ENCODE assay signal across 35 cellular contexts in the genomic region with DNA sequence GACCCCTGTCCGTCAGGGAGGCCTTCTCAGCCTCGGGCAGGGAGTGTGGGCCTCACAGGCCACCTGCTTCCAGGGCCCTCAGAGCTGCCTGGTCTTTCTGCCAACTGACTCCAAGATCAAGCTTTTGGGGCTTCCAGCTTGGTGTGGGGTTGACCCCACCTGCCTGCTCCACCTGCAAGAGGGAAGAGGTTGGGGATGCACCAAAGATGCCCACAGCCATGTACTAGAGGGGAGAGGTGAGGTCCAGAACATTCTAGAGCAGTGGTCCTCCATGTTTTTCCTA.
"Had no signal": no experiment of that assay in that cellular context is flagged by ENCODE, and none has a peak within 500 bp of the region (broad histone marks: within the 10 kb centered on the region; RNA-seq: fewer than 3 reads in every experiment).

No MANE protein-coding gene starts in this region.

- H3K4me3 ChIP-seq: MG63 had no signal

- H3K27ac ChIP-seq: KMS-11 had no signal

- H3K36me3 ChIP-seq: MG63 had no signal

- H3K27me3 ChIP-seq: MG63 had no signal

- H3K4me2 ChIP-seq: KMS-11 had no signal

- DNase-seq: Karpas-422, Kasumi-1, MG63, MM.1S, MV-4-11, NCI-H1048, NCI-H1092, NCI-H1092 treated with DMSO at 0.1 percent for 48 hours, NCI-H1105, NCI-H1105 treated with DMSO at 0.1 percent for 48 hours, NCI-H1417, NCI-H1417 treated with DMSO at 0.1 percent for 48 hours, NCI-H1436, NCI-H1436 treated with DMSO at 0.1 percent for 48 hours, NCI-H146, NCI-H1694, NCI-H1694 treated with DMSO at 0.1 percent for 48 hours, NCI-H187, NCI-H187 treated with DMSO at 0.1 percent for 48 hours, NCI-H1930, NCI-H2029, NCI-H2029 treated with DMSO at 0.1 percent for 48 hours, NCI-H2081, NCI-H2081 treated with DMSO at 0.1 percent for 48 hours, NCI-H2107, NCI-H2171, NCI-H2171 treated with DMSO at 0.1 percent for 48 hours, NCI-H2227 treated with DMSO at 0.1 percent for 48 hours, NCI-H226, NCI-H345, NCI-H446, NCI-H446 treated with DMSO at 0.1 percent for 48 hours, NCI-H510A, NCI-H510A treated with DMSO at 0.1 percent for 48 hours had no signal

- H3K9me3 ChIP-seq: MG63 had no signal

- H3K9ac ChIP-seq: KMS-11 had no signal
